18 cellular contexts compared by ENCODE assay signal in genomic region chr11:45028921-45029680, GRCh38.
A peak's percentile ranks its signal among the peaks of the same experiment; 100 is the strongest.
DNase-seq lines count a peak whose midpoint lies in the region; ATAC-seq and TF ChIP-seq lines count a peak whose summit lies in the region.
"Had no signal": no experiment of that assay in that cellular context is flagged by ENCODE, and none has a peak within 500 bp of the region (broad histone marks: within the 10 kb centered on the region; RNA-seq: fewer than 3 reads in every experiment).

No MANE protein-coding gene starts in this region.

- H3K27me3 ChIP-seq in H9 (ENCODE audit: insufficient read depth, low read length): no peaks in the 10 kb centered on the region
- H3K27me3 ChIP-seq in psoas muscle (ENCODE audit: insufficient read depth in 3 of 3, low read length in 2 of 3): no peaks in the 10 kb centered on the region
- H3K27me3 ChIP-seq: esophagus squamous epithelium, MG63, upper lobe of right lung had no signal

- peaks cover 3% of the 10 kb centered on the region for H3K27me3 Mint-ChIP-seq in H9 (ENCODE audit: low read depth)
- H3K27me3 Mint-ChIP-seq in T-helper 17 cell: peaks cover 12% of the 10 kb centered on the region
- peaks cover 60% of the 10 kb centered on the region for H3K27me3 Mint-ChIP-seq in HFFc6 (ENCODE audit: insufficient read depth)
- H3K27me3 Mint-ChIP-seq: activated naive CD8-positive, alpha-beta T cell treated with anti-CD3 and anti-CD28 coated beads for 36 hours; T-cell had no signal

- DNase-seq in H9 (peak; percentile 14), NCI-H2107 (lab: John Stamatoyannopoulos, UW) (peak; percentile 37), T-helper 17 cell (no peak), psoas muscle (no peak), NCI-H446 (lab: John Stamatoyannopoulos, UW) (no peak), HFFc6 (no peak)
- DNase-seq: activated CD4-positive, alpha-beta T cell treated with anti-CD3 and anti-CD28 coated beads, Interleukin-2, amount 50 U/mL, for 1 hour; activated naive CD8-positive, alpha-beta T cell treated with anti-CD3 and anti-CD28 coated beads for 36 hours; effector memory CD4-positive, alpha-beta T cell; esophagus squamous epithelium; MG63; NCI-H524; T-cell; upper lobe of right lung had no signal

- H4K20me1 ChIP-seq in H9 (ENCODE audit: control insufficient read depth, insufficient read depth, insufficient read length): no peaks in the 10 kb centered on the region

- H3K9ac ChIP-seq in H9 (ENCODE audit: extremely low read depth, insufficient read length, low read length): no peak overlapping the region

- no peak overlapping the region for H3K4me3 ChIP-seq in psoas muscle
- H3K4me3 ChIP-seq: esophagus squamous epithelium, MG63, skin epidermis, upper lobe of right lung had no signal

- no peak overlapping the region for H3T11ph ChIP-seq in H9 (ENCODE audit: low read length)

- H3K36me3 Mint-ChIP-seq in H9 (ENCODE audit: insufficient read depth in 1 of 3, low read depth in 3 of 3) (no peaks in the 10 kb centered on the region), T-helper 17 cell (ENCODE audit: low read depth) (no peaks in the 10 kb centered on the region), HFFc6 (ENCODE audit: low read depth) (no peaks in the 10 kb centered on the region)
- H3K36me3 Mint-ChIP-seq: activated naive CD8-positive, alpha-beta T cell treated with anti-CD3 and anti-CD28 coated beads for 36 hours; T-cell had no signal

- no peaks in the 10 kb centered on the region for H3K79me1 ChIP-seq in H9 (ENCODE audit: insufficient read depth, low read depth, low read length, poor library complexity, severe bottlenecking)

- no peak overlapping the region for H2BK15ac ChIP-seq in H9 (ENCODE audit: low read depth, low read length)

- H3K18ac ChIP-seq in H9 (ENCODE audit: insufficient read length, low read depth, low read length): no peak overlapping the region

- no peak overlapping the region for H2BK5ac ChIP-seq in H9 (ENCODE audit: insufficient read length, low read length)

- no peak overlapping the region for H2BK120ac ChIP-seq in H9 (ENCODE audit: low read depth, low read length, poor library complexity, severe bottlenecking)

- TF ChIP-seq CTCF in H9 (conservative IDR thresholded peaks at IDR 0.05) (no peak), psoas muscle (IDR thresholded peaks at IDR 0.05) (no peak), HFFc6 (IDR thresholded peaks at IDR 0.05) (no peak)

- no peak overlapping the region for H4K5ac ChIP-seq in H9 (ENCODE audit: insufficient read length, low read depth, low read length)

- H3K79me2 ChIP-seq in H9 (ENCODE audit: insufficient read depth, low read length): no peaks in the 10 kb centered on the region

- H3K9me3 ChIP-seq in H9 (ENCODE audit: control insufficient read depth, low read depth, low read length) (no peaks in the 10 kb centered on the region), T-helper 17 cell (ENCODE audit: control insufficient read depth, low read length, poor library complexity, severe bottlenecking) (no peaks in the 10 kb centered on the region), psoas muscle (no peaks in the 10 kb centered on the region)
- H3K9me3 ChIP-seq: esophagus squamous epithelium, MG63, upper lobe of right lung had no signal

- H3K36me3 ChIP-seq in psoas muscle (ENCODE audit: insufficient read depth in 1 of 2, low read depth in 1 of 2): no peaks in the 10 kb centered on the region
- H3K36me3 ChIP-seq: esophagus squamous epithelium, MG63, upper lobe of right lung had no signal

- no peak overlapping the region for H2AFZ ChIP-seq in H9 (ENCODE audit: low read length)

- no peaks in the 10 kb centered on the region for H3K4me1 Mint-ChIP-seq in H9
- peaks cover 16% of the 10 kb centered on the region for H3K4me1 Mint-ChIP-seq in T-helper 17 cell
- no peaks in the 10 kb centered on the region for H3K4me1 Mint-ChIP-seq in HFFc6 (ENCODE audit: low read depth)

- H3K4me2 ChIP-seq in H9 (ENCODE audit: insufficient read depth, insufficient read length, low read length): no peak overlapping the region

- no peaks in the 10 kb centered on the region for H3K23me2 ChIP-seq in H9 (ENCODE audit: insufficient read length, low read depth, low read length, poor library complexity, severe bottlenecking)

- no peak overlapping the region for H2AK5ac ChIP-seq in H9 (ENCODE audit: insufficient read length, low read length)

- ATAC-seq in T-helper 17 cell (peak; percentile 30), psoas muscle (peak in 1 of 4 donors; percentile 31), GM18907 (IDR thresholded peaks at IDR 0.05; ENCODE audit: unreplicated experiment) (no peak)
- ATAC-seq: T-cell, upper lobe of right lung had no signal

- H3K27ac Mint-ChIP-seq in H9 (no peak overlapping the region), T-helper 17 cell (no peak overlapping the region), HFFc6 (no peak overlapping the region)
- H3K27ac Mint-ChIP-seq: activated naive CD8-positive, alpha-beta T cell treated with anti-CD3 and anti-CD28 coated beads for 36 hours; activated T-helper 2 cell treated with anti-CD3 and anti-CD28 coated beads, Interferon-gamma antibody, Interleukin-2, Interleukin-4, amounts not matched to agents 10 μg/mL and 5 μg/mL and 100 μg/mL, durations not matched to agents 14 hours and 24 hours and 36 hours; progenitor cell of endocrine pancreas; T-cell had no signal

- H3K27ac ChIP-seq in H9 (ENCODE audit: insufficient read length, low read depth, low read length) (no peak overlapping the region), psoas muscle (peak overlapping the region; percentile 17)
- H3K27ac ChIP-seq: esophagus squamous epithelium, skin epidermis, upper lobe of right lung had no signal

- no peak overlapping the region for H2BK20ac ChIP-seq in H9 (ENCODE audit: low read depth, low read length, poor library complexity, severe bottlenecking)

- H3K4me3 Mint-ChIP-seq in H9 (no peak overlapping the region), T-helper 17 cell (no peak overlapping the region), HFFc6 (no peak overlapping the region)
- H3K4me3 Mint-ChIP-seq: activated naive CD8-positive, alpha-beta T cell treated with anti-CD3 and anti-CD28 coated beads for 36 hours; T-cell had no signal

- H3K56ac ChIP-seq in H9 (ENCODE audit: insufficient read length, low read depth, low read length): no peak overlapping the region

- H4K8ac ChIP-seq in H9 (replicated peaks; ENCODE audit: insufficient read length, low read depth, low read length): no peak overlapping the region

- H2BK12ac ChIP-seq in H9 (ENCODE audit: insufficient read length, low read depth, low read length): no peak overlapping the region

- H3K4ac ChIP-seq in H9 (ENCODE audit: low read depth, low read length): no peak overlapping the region

- WGBS in H9 (ENCODE audit: extremely low coverage, insufficient read length, low lambda C conversion rate): no CpG with 5 or more reads among the region's 13 CpGs
- WGBS in psoas muscle, 3 donors: 67 to 72% (median 69%) methylated on average over 13 of the region's 13 CpGs

- H4K91ac ChIP-seq in H9 (ENCODE audit: insufficient read length, low read depth, low read length): no peak overlapping the region

- intact Hi-C loops in psoas muscle (cut with DNase I): no loop called here

- no peak overlapping the region for H3K23ac ChIP-seq in H9 (ENCODE audit: insufficient read length, low read depth, low read length)

- H3K9me3 Mint-ChIP-seq in H9 (no peaks in the 10 kb centered on the region; a peak in 2 of 5 replicates), HFFc6 (no peaks in the 10 kb centered on the region)
- H3K9me3 Mint-ChIP-seq: activated naive CD8-positive, alpha-beta T cell treated with anti-CD3 and anti-CD28 coated beads for 36 hours; activated T-helper 2 cell treated with anti-CD3 and anti-CD28 coated beads, Interferon-gamma antibody, Interleukin-2, Interleukin-4, amounts not matched to agents 10 μg/mL and 5 μg/mL and 100 μg/mL, durations not matched to agents 14 hours and 24 hours and 36 hours; T-cell had no signal

- H3K4me1 ChIP-seq in H9 (ENCODE audit: insufficient read depth, low read length) (no peaks in the 10 kb centered on the region), psoas muscle (peaks cover 7% of the 10 kb centered on the region)
- H3K4me1 ChIP-seq: upper lobe of right lung had no signal

- no peak overlapping the region for H3K14ac ChIP-seq in H9 (ENCODE audit: insufficient read depth, low read length)

Comparison
In these comparisons a context has a peak if more than half of its experiments do, and no peak if none do; other contexts are left out.
1. DNase-seq: peak in H9 (single experiment) and NCI-H2107 (single experiment); none in T-helper 17 cell (0 of 3), psoas muscle (0 of 2), NCI-H446 (0 of 2) and HFFc6 (single experiment).